ENCODE assay signal across 21 cellular contexts in the genomic region with DNA sequence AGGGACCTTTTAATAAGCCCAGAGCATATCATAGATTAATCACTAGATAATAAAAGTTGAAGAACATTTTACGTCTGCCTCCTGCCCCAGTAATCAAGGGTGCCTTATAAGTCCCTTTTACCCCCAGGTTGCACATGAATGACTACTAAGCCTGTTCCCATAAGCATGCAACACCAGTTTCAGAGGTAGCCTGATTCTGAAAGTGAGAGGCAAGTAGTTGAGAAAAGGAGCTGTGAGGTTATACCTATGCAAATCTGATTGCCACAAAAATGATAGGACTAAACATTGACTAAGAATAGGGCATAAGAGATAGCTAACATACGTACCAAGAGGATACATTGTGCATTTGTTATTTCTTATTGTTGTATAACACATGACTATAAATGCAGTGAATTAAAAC.
DNase-seq lines count a peak whose midpoint lies in the region; ATAC-seq, FAIRE-seq and TF ChIP-seq lines count a peak whose summit lies in the region.
"Had no signal": no experiment of that assay in that cellular context is flagged by ENCODE, and none has a peak within 500 bp of the region (broad histone marks: within the 10 kb centered on the region; RNA-seq: fewer than 3 reads in every experiment).

No MANE protein-coding gene starts in this region.

- H3K79me2 ChIP-seq in GM12878 (ENCODE audit: control insufficient read depth, insufficient read depth, low read length) = no peaks in the 10 kb centered on the region

- TF ChIP-seq POLR2A in GM12878 (IDR thresholded peaks at IDR 0.05; ENCODE audit: low read depth, low read length) (no peak), erythroblast (IDR thresholded peaks at IDR 0.05; ENCODE audit: low read length) (no peak)

- CTCF ChIA-PET in GM12878 (lab: Yijun Ruan, JAX) = no interaction called here

- POLR2A ChIA-PET in GM12878 (lab: Charles Lee) = no interaction called here

- no peak overlapping the region for H3K9ac ChIP-seq in GM12878 (ENCODE audit: control insufficient read depth, insufficient read depth, low read length)
- H3K9ac ChIP-seq: SK-N-SH had no signal

- no peak for TF ChIP-seq EP300 in GM12878 (IDR thresholded peaks at IDR 0.05; ENCODE audit: borderline replicate concordance in 1 of 2, control insufficient read depth in 1 of 2, low read depth in 2 of 2, low read length in 2 of 2)

- H3K27ac ChIP-seq in GM12878 (ENCODE audit: control insufficient read depth, insufficient read depth) = no peak overlapping the region

- intact Hi-C loops in GM12878 (cut with micrococcal nuclease; ENCODE audit: unreplicated experiment) = no loop called here
- intact Hi-C loops in Right ventricle myocardium inferior (cut with DNase I) = no loop called here

- H3K4me1 ChIP-seq in GM12878 (ENCODE audit: control insufficient read depth, insufficient read depth, low read length) = no peaks in the 10 kb centered on the region

- H2AFZ ChIP-seq in GM12878 (ENCODE audit: control insufficient read depth, low read depth, low read length) = no peak overlapping the region

- RAD21 ChIA-PET in GM12878 (lab: Charles Lee; ENCODE audit: unreplicated experiment) = no interaction called here

- no peak for FAIRE-seq in GM12878 (lab: Jason Lieb, UNC)

- peak; percentile 87 for ATAC-seq in GM18867 (IDR thresholded peaks at IDR 0.05; ENCODE audit: unreplicated experiment)
- peak; percentile 57 for ATAC-seq in HG02798 (IDR thresholded peaks at IDR 0.05; ENCODE audit: poor library complexity, unreplicated experiment)
- ATAC-seq in HG03432 (IDR thresholded peaks at IDR 0.05; ENCODE audit: unreplicated experiment) = peak; percentile 85
- ATAC-seq in GM12878 = no peak; the same call in 2 of the 3 replicates
- ATAC-seq in Right ventricle myocardium inferior = no peak
- ATAC-seq: HCT116, PC-3 had no signal

- no peaks in the 10 kb centered on the region for H3K27me3 ChIP-seq in GM12878 (replicated peaks in 1 of 2; ENCODE audit: control insufficient read depth in 2 of 2, insufficient read depth in 2 of 2, low read length in 1 of 2)

- no peak overlapping the region for H3K4me2 ChIP-seq in GM12878 (ENCODE audit: control insufficient read depth, insufficient read depth)
- H3K4me2 ChIP-seq: SK-N-SH had no signal

- in situ Hi-C loops in GM12878 (cut with MboI) = no loop called here

- H3K4me3 ChIP-seq in GM12878 = no peak overlapping the region

- TF ChIP-seq CTCF in GM12878 (IDR thresholded peaks at IDR 0.05 in 2 of 3, conservative IDR thresholded peaks at IDR 0.05 in 1 of 3; ENCODE audit: control insufficient read depth in 2 of 3, extremely low read depth in 1 of 3, insufficient read depth in 1 of 3, low read depth in 3 of 3, low read length in 3 of 3) = no peak

- TF ChIP-seq RAD21 in GM12878 (IDR thresholded peaks at IDR 0.05; ENCODE audit: insufficient read depth, low read depth, low read length) = no peak

- DNase-seq in GM12878 (ENCODE audit: low read depth, low spot score) = no peak
- DNase-seq in Right ventricle myocardium inferior (ENCODE audit: missing footprints) = no peak
- no peak for DNase-seq in erythroblast (lab: John Stamatoyannopoulos, UW)
- DNase-seq in activated CD8-positive, alpha-beta memory T cell treated with anti-CD3 and anti-CD28 coated beads, Interleukin-2, amount 50 U/mL, for 4 hours = no peak
- no peak for DNase-seq in SK-N-DZ (ENCODE audit: low spot score)
- DNase-seq: CD4-positive, CD25-positive, alpha-beta regulatory T cell; EL; GF-D8; GOT3; Kasumi-1; NCI-H1417; NCI-H187; NCI-H446 treated with DMSO at 0.1 percent for 48 hours; NCI-H526 treated with DMSO at 0.1 percent for 48 hours; PC-3; SHP77 treated with DMSO at 0.1 percent for 48 hours; SK-N-SH had no signal

- SMC1A ChIA-PET in GM12878 (lab: Charles Lee; ENCODE audit: uncharacterized antibody, unreplicated experiment) = no interaction called here

- H3K9me3 ChIP-seq in GM12878 (replicated peaks; ENCODE audit: control insufficient read depth, insufficient read depth, low read length) = no peaks in the 10 kb centered on the region
- H3K9me3 ChIP-seq: SK-N-SH had no signal

- H4K20me1 ChIP-seq in GM12878 (ENCODE audit: control insufficient read depth, insufficient read depth) = no peaks in the 10 kb centered on the region

- no peaks in the 10 kb centered on the region for H3K36me3 ChIP-seq in GM12878 (ENCODE audit: control insufficient read depth in 2 of 2, insufficient read depth in 2 of 2, low read length in 1 of 2)

- 0% methylated on average over 2 of the region's 2 CpGs for WGBS in GM12878 (ENCODE audit: insufficient coverage, insufficient replicate concordance, low lambda C conversion rate, missing lambda C conversion rate)

- BruUV-seq in GM12878 (replicated peaks; lab: Mats Ljungman, UMichigan) = no TSS peak

TF ChIP-seq in GM12878, 131 proteins besides CTCF, POLR2A, EP300 and RAD21:
- TF ChIP-seq IRF3 (IDR thresholded peaks at IDR 0.05) (no peak), PAX5 (IDR thresholded peaks at IDR 0.05; ENCODE audit: borderline replicate concordance, low read depth, low read length) (peak; percentile 18; the same call in 1 of the 2 replicates), GABPA (IDR thresholded peaks at IDR 0.05; ENCODE audit: low read depth) (no peak), EGR1 (IDR thresholded peaks at IDR 0.05; ENCODE audit: borderline replicate concordance in 1 of 2, low read depth in 2 of 2, low read length in 2 of 2) (no peak)
TF ChIP-seq in GM12878: peak in this region for 1.

Comparison
In these comparisons a context has a peak if more than half of its experiments do, and no peak if none do; other contexts are left out.
1. ATAC-seq: peak in GM18867 (single experiment), HG02798 (single experiment) and HG03432 (single experiment); none in GM12878 (single experiment) and Right ventricle myocardium inferior (single experiment).